Comparison of ENCODE assay signal across 12 cellular contexts in genomic region chr18:35045808-35046207, GRCh38. TPM values are rescaled to one million over a fixed set of nuclear protein-coding genes. Genes with fewer than 3 reads are reported as not detected.
A peak's percentile ranks its signal among the peaks of the same experiment; 100 is the strongest.
DNase-seq lines count a peak whose midpoint lies in the region; ATAC-seq and TF ChIP-seq lines count a peak whose summit lies in the region.
"Had no signal": no experiment of that assay in that cellular context is flagged by ENCODE, and none has a peak within 500 bp of the region (broad histone marks: within the 10 kb centered on the region; RNA-seq: fewer than 3 reads in every experiment).

No MANE protein-coding gene starts in this region.

- H4K20me1 ChIP-seq in Loucy (ENCODE audit: insufficient read depth, low read length, poor library complexity, severe bottlenecking) = peaks cover 73% of the 10 kb centered on the region
- no peaks in the 10 kb centered on the region for H4K20me1 ChIP-seq in osteoblast (ENCODE audit: insufficient read depth, low read length)

- peaks cover 3% of the 10 kb centered on the region for H3K9me3 Mint-ChIP-seq in activated CD4-positive, alpha-beta T cell treated with anti-CD3 and anti-CD28 coated beads, Interleukin-2, amount 10 ng/mL, durations not matched to agents 7 days and 5 days
- H3K9me3 Mint-ChIP-seq in central memory CD8-positive, alpha-beta T cell = no peaks in the 10 kb centered on the region
- H3K9me3 Mint-ChIP-seq in MCF 10A (ENCODE audit: unreplicated experiment) = no peaks in the 10 kb centered on the region
- H3K9me3 Mint-ChIP-seq: nephron had no signal

- peaks cover 12% of the 10 kb centered on the region for H3K36me3 Mint-ChIP-seq in activated CD4-positive, alpha-beta T cell treated with anti-CD3 and anti-CD28 coated beads, Interleukin-2, amount 10 ng/mL, durations not matched to agents 7 days and 5 days (ENCODE audit: low read depth)
- peaks cover 27% of the 10 kb centered on the region for H3K36me3 Mint-ChIP-seq in central memory CD8-positive, alpha-beta T cell (ENCODE audit: insufficient read depth)
- H3K36me3 Mint-ChIP-seq in MCF 10A (ENCODE audit: insufficient read depth, unreplicated experiment) = no peaks in the 10 kb centered on the region

- POLR2A ChIA-PET in activated CD4-positive, alpha-beta T cell treated with anti-CD3 and anti-CD28 coated beads, Interleukin-2, amount 10 ng/mL, durations not matched to agents 7 days and 5 days (lab: Charles Lee) = no interaction called here
- POLR2A ChIA-PET in MCF 10A (lab: Yijun Ruan, JAX) = interaction anchor here (0.6 to 1.5 kb wide), 3 partner anchors 12 to 376 kb away, joined by 3 to 6 read pairs (median 4); no protein-coding TSS in a partner anchor

- in situ Hi-C loops in HAP-1 (cut with MboI; ENCODE audit: low sequenced_read_pairs) = no loop called here

- no peaks in the 10 kb centered on the region for H3K9me3 ChIP-seq in Loucy (ENCODE audit: insufficient read depth, low read depth, low read length)
- H3K9me3 ChIP-seq in osteoblast (ENCODE audit: low read depth, low read length) = no peaks in the 10 kb centered on the region
- no peaks in the 10 kb centered on the region for H3K9me3 ChIP-seq in HAP-1
- H3K9me3 ChIP-seq: colonic mucosa had no signal

- peak overlapping the region; percentile 84 for H3K27ac Mint-ChIP-seq in activated CD4-positive, alpha-beta T cell treated with anti-CD3 and anti-CD28 coated beads, Interleukin-2, amount 10 ng/mL, durations not matched to agents 7 days and 5 days
- peak overlapping the region; percentile 61 for H3K27ac Mint-ChIP-seq in central memory CD8-positive, alpha-beta T cell (ENCODE audit: low read depth)
- no peak overlapping the region for H3K27ac Mint-ChIP-seq in MCF 10A (ENCODE audit: low read depth, unreplicated experiment)

- H3K4me2 ChIP-seq in Loucy (ENCODE audit: low read depth, low read length, poor library complexity, severe bottlenecking) = peak overlapping the region; percentile 92
- peak overlapping the region; percentile 68 for H3K4me2 ChIP-seq in osteoblast (ENCODE audit: insufficient read depth, low read length)

- no TSS peak for BruUV-seq in MCF 10A (replicated peaks; lab: Mats Ljungman, UMichigan)

- H3K27ac ChIP-seq in osteoblast (ENCODE audit: low read depth, low read length) = no peak overlapping the region
- H3K27ac ChIP-seq: colonic mucosa had no signal

- DNase-seq in activated CD4-positive, alpha-beta T cell treated with anti-CD3 and anti-CD28 coated beads, Interleukin-2, amount 10 ng/mL, durations not matched to agents 7 days and 5 days = no peak
- DNase-seq in activated CD4-positive, alpha-beta T cell treated with anti-CD3 and anti-CD28 coated beads for 1 hour = no peak
- no peak for DNase-seq in central memory CD8-positive, alpha-beta T cell (ENCODE audit: low spot score in 2 of 2)
- no peak for DNase-seq in osteoblast (ENCODE audit: insufficient read length, low spot score, missing footprints)
- no peak for DNase-seq in MCF 10A (ENCODE audit: unreplicated experiment)
- no peak for DNase-seq in HAP-1 (ENCODE audit: low spot score in 2 of 2)
- DNase-seq in activated effector memory CD4-positive, alpha-beta T cell treated with Interleukin-2 at 50 U/mL for 16 hours = no peak
- DNase-seq: colonic mucosa, islet precursor cell had no signal

- no peaks in the 10 kb centered on the region for H3K9me2 ChIP-seq in Loucy (replicated peaks; ENCODE audit: low read depth, low read length)

- no peaks in the 10 kb centered on the region for H3K36me3 ChIP-seq in Loucy (ENCODE audit: insufficient read depth, low read length)
- no peaks in the 10 kb centered on the region for H3K36me3 ChIP-seq in osteoblast (ENCODE audit: insufficient read depth, low read length)
- no peaks in the 10 kb centered on the region for H3K36me3 ChIP-seq in HAP-1 (replicated peaks)
- H3K36me3 ChIP-seq: colonic mucosa had no signal

- TF ChIP-seq CTCF in Loucy (conservative IDR thresholded peaks at IDR 0.05; ENCODE audit: low read length) (no peak), osteoblast (IDR thresholded peaks at IDR 0.05; ENCODE audit: extremely low read depth, low read depth, low read length) (no peak), MCF 10A (IDR thresholded peaks at IDR 0.05; ENCODE audit: unreplicated experiment) (no peak)

- peak overlapping the region; percentile 48 for H3K4me3 Mint-ChIP-seq in activated CD4-positive, alpha-beta T cell treated with anti-CD3 and anti-CD28 coated beads, Interleukin-2, amount 10 ng/mL, durations not matched to agents 7 days and 5 days
- no peak overlapping the region for H3K4me3 Mint-ChIP-seq in central memory CD8-positive, alpha-beta T cell
- H3K4me3 Mint-ChIP-seq in MCF 10A (ENCODE audit: unreplicated experiment) = no peak overlapping the region

- intact Hi-C loops in MCF 10A (cut with micrococcal nuclease) = no loop called here

- H3F3A ChIP-seq in Loucy (ENCODE audit: low read depth) = no peaks in the 10 kb centered on the region

- H3K27me3 Mint-ChIP-seq in activated CD4-positive, alpha-beta T cell treated with anti-CD3 and anti-CD28 coated beads, Interleukin-2, amount 10 ng/mL, durations not matched to agents 7 days and 5 days = no peaks in the 10 kb centered on the region
- H3K27me3 Mint-ChIP-seq in central memory CD8-positive, alpha-beta T cell = no peaks in the 10 kb centered on the region
- H3K27me3 Mint-ChIP-seq in MCF 10A (ENCODE audit: insufficient read depth, unreplicated experiment) = no peaks in the 10 kb centered on the region

- H3K9ac ChIP-seq in Loucy (ENCODE audit: low read depth, low read length, poor library complexity, severe bottlenecking) = peak overlapping the region; percentile 82

- no peak for ATAC-seq in central memory CD8-positive, alpha-beta T cell (replicated peaks; ENCODE audit: extremely low read depth, poor library complexity, severe bottlenecking)
- ATAC-seq: activated CD4-positive, CD25-positive, alpha-beta regulatory T cell treated with anti-CD3 and anti-CD28 coated beads, Interleukin-2, amount 50 U/mL, for 24 hours had no signal

- CTCF ChIA-PET in activated CD4-positive, alpha-beta T cell treated with anti-CD3 and anti-CD28 coated beads, Interleukin-2, amount 10 ng/mL, durations not matched to agents 7 days and 5 days (lab: Charles Lee) = interaction anchor here (1.1 kb wide), 1 partner anchor 29 kb away, joined by 4 read pairs; no protein-coding TSS in a partner anchor
- CTCF ChIA-PET in MCF 10A (lab: Yijun Ruan, JAX) = interaction anchor here (0.6 to 1.1 kb wide), 3 partner anchors 26 to 45 kb away, joined by 3 read pairs; no protein-coding TSS in a partner anchor

- no peak overlapping the region for H2AFZ ChIP-seq in Loucy (ENCODE audit: low read length)
- peak overlapping the region; percentile 17 for H2AFZ ChIP-seq in osteoblast (ENCODE audit: low read length)

- H3K79me2 ChIP-seq in Loucy (ENCODE audit: insufficient read depth, low read length) (peaks cover 90% of the 10 kb centered on the region), osteoblast (ENCODE audit: insufficient read depth, low read length) (peaks cover 67% of the 10 kb centered on the region)

- peaks cover 80% of the 10 kb centered on the region for H3K4me1 Mint-ChIP-seq in activated CD4-positive, alpha-beta T cell treated with anti-CD3 and anti-CD28 coated beads, Interleukin-2, amount 10 ng/mL, durations not matched to agents 7 days and 5 days
- peaks cover 83% of the 10 kb centered on the region for H3K4me1 Mint-ChIP-seq in central memory CD8-positive, alpha-beta T cell
- H3K4me1 Mint-ChIP-seq in MCF 10A (ENCODE audit: insufficient read depth, unreplicated experiment) = peaks cover 22% of the 10 kb centered on the region

- H3K27me3 ChIP-seq in Loucy (ENCODE audit: insufficient read depth, low read length, poor library complexity, severe bottlenecking) (no peaks in the 10 kb centered on the region), osteoblast (ENCODE audit: insufficient read depth, low read length) (no peaks in the 10 kb centered on the region), HAP-1 (ENCODE audit: low read depth) (no peaks in the 10 kb centered on the region)
- H3K27me3 ChIP-seq: colonic mucosa had no signal

- H3K4me3 ChIP-seq in Loucy (ENCODE audit: low read length, poor library complexity, severe bottlenecking) = peak overlapping the region; percentile 92
- H3K4me3 ChIP-seq in osteoblast (ENCODE audit: insufficient read depth, low read length) = peak overlapping the region; percentile 34
- no peak overlapping the region for H3K4me3 ChIP-seq in HAP-1
- H3K4me3 ChIP-seq: colonic mucosa had no signal

- H3K4me1 ChIP-seq in Loucy (ENCODE audit: insufficient read depth, low read length, poor library complexity, severe bottlenecking) (peaks cover 70% of the 10 kb centered on the region), osteoblast (ENCODE audit: insufficient read depth, low read length) (peaks cover 47% of the 10 kb centered on the region), HAP-1 (peaks cover 26% of the 10 kb centered on the region)
- H3K4me1 ChIP-seq: colonic mucosa had no signal

RNA-seq across cellular contexts. Expression of gene MAPRE2, which starts 4.6 kb away (rescaled TPM):
- total RNA-seq in activated CD4-positive, alpha-beta T cell treated with anti-CD3 and anti-CD28 coated beads, Interleukin-2, amount 10 ng/mL, durations not matched to agents 7 days and 5 days = 10 to 100 TPM; 48.6 to 61.9 TPM
- 21.7 and 24.2 TPM in 2 replicates for total RNA-seq in osteoblast
- 7.0 and 7.7 TPM in 2 replicates for total RNA-seq in MCF 10A (2022)
